16 cellular contexts compared by ENCODE assay signal in genomic region chr6:20700375-20700774, GRCh38.
DNase-seq lines count a peak whose midpoint lies in the region; TF ChIP-seq lines count a peak whose summit lies in the region.
"Had no signal": no experiment of that assay in that cellular context is flagged by ENCODE, and none has a peak within 500 bp of the region (broad histone marks: within the 10 kb centered on the region; RNA-seq: fewer than 3 reads in every experiment).

No MANE protein-coding gene starts in this region.

- no peak overlapping the region for H2AFZ ChIP-seq in KMS-11 (ENCODE audit: low read depth)
- H2AFZ ChIP-seq in osteoblast (ENCODE audit: low read length): no peak overlapping the region

- no peaks in the 10 kb centered on the region for H4K20me1 ChIP-seq in KMS-11 (ENCODE audit: insufficient read depth)
- H4K20me1 ChIP-seq in osteoblast (ENCODE audit: insufficient read depth, low read length): no peaks in the 10 kb centered on the region

- no peaks in the 10 kb centered on the region for H3K79me2 ChIP-seq in KMS-11 (ENCODE audit: insufficient read depth, low read depth)
- no peaks in the 10 kb centered on the region for H3K79me2 ChIP-seq in osteoblast (ENCODE audit: insufficient read depth, low read length)

- peak overlapping the region; percentile 33 for H3K4me2 ChIP-seq in KMS-11
- H3K4me2 ChIP-seq in osteoblast (ENCODE audit: insufficient read depth, low read length): no peak overlapping the region

- peak; percentile 24 for DNase-seq in NCI-H1092 treated with DMSO at 0.1 percent for 48 hours (lab: John Stamatoyannopoulos, UW)
- DNase-seq in NCI-H1092 (lab: John Stamatoyannopoulos, UW): no peak
- peak; percentile 96 for DNase-seq in NCI-H748 treated with DMSO at 0.1 percent for 48 hours (lab: John Stamatoyannopoulos, UW)
- peak; percentile 4 for DNase-seq in osteoblast (ENCODE audit: insufficient read length, low spot score, missing footprints)
- no peak for DNase-seq in activated T-cell treated with anti-CD3 and anti-CD28 coated beads, Interleukin-2, amount 50 U/mL, for 48 hours
- DNase-seq in NCI-H1930 (lab: John Stamatoyannopoulos, UW): no peak
- no peak for DNase-seq in stimulated activated naive CD4-positive, alpha-beta T cell treated with Interleukin-2 at 50 U/mL for 16 hours (lab: John Stamatoyannopoulos, UW)
- DNase-seq: activated CD8-positive, alpha-beta memory T cell treated with anti-CD3 and anti-CD28 coated beads, Interleukin-2, amount 50 U/mL, for 4 hours; activated naive CD4-positive, alpha-beta T cell treated with anti-CD3 and anti-CD28 coated beads, Interleukin-2, amount 10 ng/mL, durations not matched to agents 7 days and 5 days; dorsolateral prefrontal cortex; sigmoid colon; stimulated activated naive B cell treated with anti-CD40 and anti-IgM and Interleukin-4, amounts not matched to agents 10 μg/mL and 1 μg/mL and 100 μg/mL, for 72 hours had no signal

- H3K27ac ChIP-seq in KMS-11 (peak overlapping the region; percentile 23; the same call in 1 of the 2 replicates), osteoblast (ENCODE audit: low read depth, low read length) (no peak overlapping the region)
- H3K27ac ChIP-seq: 22Rv1, body of pancreas, sigmoid colon had no signal

- H3K4me3 ChIP-seq in KMS-11 (IDR thresholded peaks at IDR 0.05; ENCODE audit: insufficient read depth, low read depth, low read length) (no peak overlapping the region), osteoblast (ENCODE audit: insufficient read depth, low read length) (no peak overlapping the region)
- H3K4me3 ChIP-seq: body of pancreas, dorsolateral prefrontal cortex, lung, sigmoid colon had no signal

- H3K36me3 ChIP-seq in KMS-11 (ENCODE audit: insufficient read depth) (no peaks in the 10 kb centered on the region), osteoblast (ENCODE audit: insufficient read depth, low read length) (no peaks in the 10 kb centered on the region)
- H3K36me3 ChIP-seq: sigmoid colon had no signal

- H3K9me3 ChIP-seq in osteoblast (ENCODE audit: low read depth, low read length): no peaks in the 10 kb centered on the region
- H3K9me3 ChIP-seq: body of pancreas, sigmoid colon had no signal

- H3K4me1 ChIP-seq in KMS-11 (ENCODE audit: low read depth, poor library complexity, severe bottlenecking) (peaks cover 58% of the 10 kb centered on the region), osteoblast (ENCODE audit: insufficient read depth, low read length) (no peaks in the 10 kb centered on the region)
- H3K4me1 ChIP-seq: sigmoid colon had no signal

- H3K9ac ChIP-seq in KMS-11: no peak overlapping the region

- no peak for TF ChIP-seq CTCF in KMS-11 (conservative IDR thresholded peaks at IDR 0.05; ENCODE audit: low read depth, low read length)
- TF ChIP-seq CTCF in osteoblast (IDR thresholded peaks at IDR 0.05; ENCODE audit: extremely low read depth, low read depth, low read length): no peak

- H3K27me3 ChIP-seq in KMS-11 (ENCODE audit: insufficient read depth, low read depth): no peaks in the 10 kb centered on the region
- H3K27me3 ChIP-seq in osteoblast (ENCODE audit: insufficient read depth, low read length): no peaks in the 10 kb centered on the region
- H3K27me3 ChIP-seq: body of pancreas, dorsolateral prefrontal cortex, sigmoid colon had no signal

Comparison
In these comparisons a context has a peak if more than half of its experiments do, and no peak if none do; other contexts are left out.
1. DNase-seq: peak in NCI-H1092 treated with DMSO at 0.1 percent for 48 hours (single experiment), NCI-H748 treated with DMSO at 0.1 percent for 48 hours (single experiment) and osteoblast (single experiment); none in NCI-H1092 (single experiment), activated T-cell treated with anti-CD3 and anti-CD28 coated beads, Interleukin-2, amount 50 U/mL, for 48 hours (0 of 2), NCI-H1930 (0 of 2) and stimulated activated naive CD4-positive, alpha-beta T cell treated with Interleukin-2 at 50 U/mL for 16 hours (single experiment).